In genomic region chr4:114282937-114283336, GRCh38 we compare ENCODE assay signal across 24 cellular contexts.
DNase-seq lines count a peak whose midpoint lies in the region; ATAC-seq and TF ChIP-seq lines count a peak whose summit lies in the region.
"Had no signal": no experiment of that assay in that cellular context is flagged by ENCODE, and none has a peak within 500 bp of the region (broad histone marks: within the 10 kb centered on the region; RNA-seq: fewer than 3 reads in every experiment).

No MANE protein-coding gene starts in this region.

- H3K9ac ChIP-seq in Loucy (ENCODE audit: low read depth, low read length, poor library complexity, severe bottlenecking): peak overlapping the region; percentile 1

- no peak overlapping the region for H2AFZ ChIP-seq in Loucy (ENCODE audit: low read length)

- TF ChIP-seq CTCF in Loucy (conservative IDR thresholded peaks at IDR 0.05; ENCODE audit: low read length): no peak
- no peak for TF ChIP-seq CTCF in nephron (IDR thresholded peaks at IDR 0.05; ENCODE audit: unreplicated experiment in 3 of 3)

- H3K9me3 ChIP-seq in Loucy (ENCODE audit: insufficient read depth, low read depth, low read length): no peaks in the 10 kb centered on the region; the same call in 1 of the 2 replicates
- H3K9me3 ChIP-seq: adrenal gland had no signal

- no peak for TF ChIP-seq POLR2A in GM18505 (IDR thresholded peaks at IDR 0.05; ENCODE audit: borderline replicate concordance, extremely low read depth, insufficient read depth, insufficient read length)

- peaks cover 26% of the 10 kb centered on the region for H3K4me1 ChIP-seq in Loucy (ENCODE audit: insufficient read depth, low read length, poor library complexity, severe bottlenecking)
- H3K4me1 ChIP-seq: adrenal gland had no signal

- peaks cover 12% of the 10 kb centered on the region for H3K9me3 Mint-ChIP-seq in nephron

- ATAC-seq in GM18907 (IDR thresholded peaks at IDR 0.05; ENCODE audit: unreplicated experiment): peak; percentile 89
- ATAC-seq in HG02885 (IDR thresholded peaks at IDR 0.05; ENCODE audit: poor library complexity, unreplicated experiment): peak; percentile 50
- no peak for ATAC-seq in GM18505 (IDR thresholded peaks at IDR 0.05; ENCODE audit: unreplicated experiment)
- no peak for ATAC-seq in HG02588 (IDR thresholded peaks at IDR 0.05; ENCODE audit: unreplicated experiment)
- no peak for ATAC-seq in HG02852 (IDR thresholded peaks at IDR 0.05; ENCODE audit: unreplicated experiment)
- ATAC-seq: activated CD8-positive, alpha-beta memory T cell treated with anti-CD3 and anti-CD28 coated beads, Interleukin-2, amount 10 ng/mL, durations not matched to agents 7 days and 5 days; HCT116; HepG2 had no signal

- no peaks in the 10 kb centered on the region for H3K4me1 Mint-ChIP-seq in nephron
- H3K4me1 Mint-ChIP-seq: activated CD8-positive, alpha-beta memory T cell treated with anti-CD3 and anti-CD28 coated beads, Interleukin-2, amount 10 ng/mL, durations not matched to agents 7 days and 5 days; CD14-positive monocyte had no signal

- no peaks in the 10 kb centered on the region for H3K27me3 ChIP-seq in Loucy (ENCODE audit: insufficient read depth, low read length, poor library complexity, severe bottlenecking)
- H3K27me3 ChIP-seq: adrenal gland, cardiac muscle cell, dorsolateral prefrontal cortex, tibial artery had no signal

- H3K36me3 Mint-ChIP-seq in nephron (ENCODE audit: low read depth): no peaks in the 10 kb centered on the region
- H3K36me3 Mint-ChIP-seq: activated CD8-positive, alpha-beta memory T cell treated with anti-CD3 and anti-CD28 coated beads, Interleukin-2, amount 10 ng/mL, durations not matched to agents 7 days and 5 days; CD14-positive monocyte had no signal

- no peaks in the 10 kb centered on the region for H4K20me1 ChIP-seq in Loucy (ENCODE audit: insufficient read depth, low read length, poor library complexity, severe bottlenecking)

- H3K4me3 ChIP-seq in Loucy (ENCODE audit: low read length, poor library complexity, severe bottlenecking): peak overlapping the region; percentile 60
- H3K4me3 ChIP-seq: adrenal gland, cardiac muscle cell, dorsolateral prefrontal cortex, tibial artery had no signal

- no peak for DNase-seq in NCI-H446 treated with DMSO at 0.1 percent for 48 hours (lab: John Stamatoyannopoulos, UW)
- DNase-seq: activated CD4-positive, alpha-beta T cell treated with anti-CD3 and anti-CD28 coated beads for 4 hours; activated CD8-positive, alpha-beta memory T cell treated with anti-CD3 and anti-CD28 coated beads, Interleukin-2, amount 10 ng/mL, durations not matched to agents 7 days and 5 days; activated effector memory CD4-positive, alpha-beta T cell treated with anti-CD3 and anti-CD28 coated beads, Interleukin-2, amount 50 U/mL, for 16 hours; adrenal gland; dorsolateral prefrontal cortex; kidney glomerular epithelial cell; NCI-H2029 treated with DMSO at 0.1 percent for 48 hours; NCI-H510A treated with DMSO at 0.1 percent for 48 hours; retina; stimulated activated CD4-positive, alpha-beta T cell treated with anti-CD3 and anti-CD28 coated beads, Interleukin-12 subunit alpha, Interleukin-12 subunit beta, amount 100 ng/mL, for 4 hours; T1000; tibial artery had no signal

- no peaks in the 10 kb centered on the region for H3K27me3 Mint-ChIP-seq in nephron (ENCODE audit: low read depth)
- H3K27me3 Mint-ChIP-seq: activated CD8-positive, alpha-beta memory T cell treated with anti-CD3 and anti-CD28 coated beads, Interleukin-2, amount 10 ng/mL, durations not matched to agents 7 days and 5 days had no signal

- H3F3A ChIP-seq in Loucy (ENCODE audit: low read depth): no peaks in the 10 kb centered on the region

- H3K4me3 Mint-ChIP-seq in nephron: no peak overlapping the region
- H3K4me3 Mint-ChIP-seq: activated CD8-positive, alpha-beta memory T cell treated with anti-CD3 and anti-CD28 coated beads, Interleukin-2, amount 10 ng/mL, durations not matched to agents 7 days and 5 days; CD14-positive monocyte had no signal

- H3K36me3 ChIP-seq in Loucy (ENCODE audit: insufficient read depth, low read length): no peaks in the 10 kb centered on the region
- H3K36me3 ChIP-seq: adrenal gland, cardiac muscle cell, tibial artery had no signal

- no peaks in the 10 kb centered on the region for H3K79me2 ChIP-seq in Loucy (ENCODE audit: insufficient read depth, low read length)

- H3K27ac Mint-ChIP-seq in nephron: peak overlapping the region in 2 of 3 experiments; percentile 13 to 31
- H3K27ac Mint-ChIP-seq: activated CD8-positive, alpha-beta memory T cell treated with anti-CD3 and anti-CD28 coated beads, Interleukin-2, amount 10 ng/mL, durations not matched to agents 7 days and 5 days; CD14-positive monocyte had no signal

- H3K4me2 ChIP-seq in Loucy (ENCODE audit: low read depth, low read length, poor library complexity, severe bottlenecking): peak overlapping the region; percentile 72

- no peaks in the 10 kb centered on the region for H3K9me2 ChIP-seq in Loucy (replicated peaks; ENCODE audit: low read depth, low read length)

Comparison
In these comparisons a context has a peak if more than half of its experiments do, and no peak if none do; other contexts are left out.
1. ATAC-seq: peak in GM18907 (single experiment) and HG02885 (single experiment); none in GM18505 (single experiment), HG02588 (single experiment) and HG02852 (single experiment).